ENCODE assay signal across 1 cellular context in the genomic region with DNA sequence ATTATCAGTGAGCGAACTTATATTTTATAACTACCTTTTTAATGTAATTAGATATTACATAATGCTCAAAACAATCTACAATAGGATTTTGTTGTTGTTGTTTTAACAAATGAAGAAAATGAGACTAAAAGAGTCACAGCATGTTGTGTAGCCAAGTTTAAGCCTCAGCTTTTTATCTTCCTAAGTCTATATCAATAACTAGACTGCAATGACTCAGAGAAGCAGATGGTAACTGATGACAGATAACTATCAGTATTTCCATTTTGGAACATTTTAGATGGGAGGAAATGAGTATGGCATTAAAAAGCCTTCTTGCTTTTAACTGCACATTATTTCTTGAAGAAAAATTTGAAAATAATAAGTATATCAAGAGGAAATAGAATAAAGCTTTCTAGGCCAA.
TF ChIP-seq lines count a peak whose summit lies in the region.

No MANE protein-coding gene starts in this region.

TF ChIP-seq in K562, 482 proteins besides CTCF, POLR2A, EP300 and RAD21:
- TF ChIP-seq TEAD2 (tag; IDR thresholded peaks at IDR 0.05) (no peak), FOSL1 (tag; conservative IDR thresholded peaks at IDR 0.05) (peak; percentile 55), JUND (IDR thresholded peaks at IDR 0.05; ENCODE audit: borderline replicate concordance, low read depth, low read length) (peak; percentile 37; the same call in 1 of the 2 replicates), JUND (tag; IDR thresholded peaks at IDR 0.05; ENCODE audit: borderline replicate concordance, low read depth, low read length) (no peak), MYNN (IDR thresholded peaks at IDR 0.05) (no peak), MYNN (CRISPR knock-in tag; IDR thresholded peaks at IDR 0.05) (no peak)
- TF ChIP-seq, protein P1, sequence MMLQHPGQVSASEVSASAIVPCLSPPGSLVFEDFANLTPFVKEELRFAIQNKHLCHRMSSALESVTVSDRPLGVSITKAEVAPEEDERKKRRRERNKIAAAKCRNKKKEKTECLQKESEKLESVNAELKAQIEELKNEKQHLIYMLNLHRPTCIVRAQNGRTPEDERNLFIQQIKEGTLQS (IDR thresholded peaks at IDR 0.05), result peak; percentile 19; the same call in 1 of the 2 replicates
- TF ChIP-seq, protein P1 (CRISPR knock-in tag; conservative IDR thresholded peaks at IDR 0.05), result no peak
- TF ChIP-seq, protein P2, sequence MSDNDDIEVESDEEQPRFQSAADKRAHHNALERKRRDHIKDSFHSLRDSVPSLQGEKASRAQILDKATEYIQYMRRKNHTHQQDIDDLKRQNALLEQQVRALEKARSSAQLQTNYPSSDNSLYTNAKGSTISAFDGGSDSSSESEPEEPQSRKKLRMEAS (CRISPR knock-in tag; IDR thresholded peaks at IDR 0.05), result no peak
- TF ChIP-seq, protein P3, sequence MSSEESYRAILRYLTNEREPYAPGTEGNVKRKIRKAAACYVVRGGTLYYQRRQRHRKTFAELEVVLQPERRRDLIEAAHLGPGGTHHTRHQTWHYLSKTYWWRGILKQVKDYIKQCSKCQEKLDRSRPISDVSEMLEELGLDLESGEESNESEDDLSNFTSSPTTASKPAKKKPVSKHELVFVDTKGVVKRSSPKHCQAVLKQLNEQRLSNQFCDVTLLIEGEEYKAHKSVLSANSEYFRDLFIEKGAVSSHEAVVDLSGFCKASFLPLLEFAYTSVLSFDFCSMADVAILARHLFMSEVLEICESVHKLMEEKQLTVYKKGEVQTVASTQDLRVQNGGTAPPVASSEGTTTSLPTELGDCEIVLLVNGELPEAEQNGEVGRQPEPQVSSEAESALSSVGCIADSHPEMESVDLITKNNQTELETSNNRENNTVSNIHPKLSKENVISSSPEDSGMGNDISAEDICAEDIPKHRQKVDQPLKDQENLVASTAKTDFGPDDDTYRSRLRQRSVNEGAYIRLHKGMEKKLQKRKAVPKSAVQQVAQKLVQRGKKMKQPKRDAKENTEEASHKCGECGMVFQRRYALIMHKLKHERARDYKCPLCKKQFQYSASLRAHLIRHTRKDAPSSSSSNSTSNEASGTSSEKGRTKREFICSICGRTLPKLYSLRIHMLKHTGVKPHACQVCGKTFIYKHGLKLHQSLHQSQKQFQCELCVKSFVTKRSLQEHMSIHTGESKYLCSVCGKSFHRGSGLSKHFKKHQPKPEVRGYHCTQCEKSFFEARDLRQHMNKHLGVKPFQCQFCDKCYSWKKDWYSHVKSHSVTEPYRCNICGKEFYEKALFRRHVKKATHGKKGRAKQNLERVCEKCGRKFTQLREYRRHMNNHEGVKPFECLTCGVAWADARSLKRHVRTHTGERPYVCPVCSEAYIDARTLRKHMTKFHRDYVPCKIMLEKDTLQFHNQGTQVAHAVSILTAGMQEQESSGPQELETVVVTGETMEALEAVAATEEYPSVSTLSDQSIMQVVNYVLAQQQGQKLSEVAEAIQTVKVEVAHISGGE (CRISPR knock-in tag; IDR thresholded peaks at IDR 0.05), result no peak
- TF ChIP-seq, protein P4, sequence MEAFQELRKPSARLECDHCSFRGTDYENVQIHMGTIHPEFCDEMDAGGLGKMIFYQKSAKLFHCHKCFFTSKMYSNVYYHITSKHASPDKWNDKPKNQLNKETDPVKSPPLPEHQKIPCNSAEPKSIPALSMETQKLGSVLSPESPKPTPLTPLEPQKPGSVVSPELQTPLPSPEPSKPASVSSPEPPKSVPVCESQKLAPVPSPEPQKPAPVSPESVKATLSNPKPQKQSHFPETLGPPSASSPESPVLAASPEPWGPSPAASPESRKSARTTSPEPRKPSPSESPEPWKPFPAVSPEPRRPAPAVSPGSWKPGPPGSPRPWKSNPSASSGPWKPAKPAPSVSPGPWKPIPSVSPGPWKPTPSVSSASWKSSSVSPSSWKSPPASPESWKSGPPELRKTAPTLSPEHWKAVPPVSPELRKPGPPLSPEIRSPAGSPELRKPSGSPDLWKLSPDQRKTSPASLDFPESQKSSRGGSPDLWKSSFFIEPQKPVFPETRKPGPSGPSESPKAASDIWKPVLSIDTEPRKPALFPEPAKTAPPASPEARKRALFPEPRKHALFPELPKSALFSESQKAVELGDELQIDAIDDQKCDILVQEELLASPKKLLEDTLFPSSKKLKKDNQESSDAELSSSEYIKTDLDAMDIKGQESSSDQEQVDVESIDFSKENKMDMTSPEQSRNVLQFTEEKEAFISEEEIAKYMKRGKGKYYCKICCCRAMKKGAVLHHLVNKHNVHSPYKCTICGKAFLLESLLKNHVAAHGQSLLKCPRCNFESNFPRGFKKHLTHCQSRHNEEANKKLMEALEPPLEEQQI (IDR thresholded peaks at IDR 0.05), result no peak
